8 cellular contexts compared by ENCODE assay signal in genomic region chr1:95233737-95234493, GRCh38. TPM values are rescaled to one million over a fixed set of nuclear protein-coding genes. Genes with fewer than 3 reads are reported as not detected.
DNase-seq lines count a peak whose midpoint lies in the region; ATAC-seq and TF ChIP-seq lines count a peak whose summit lies in the region.

Gene RWDD3 (plus strand): TSS chr1:95234210. CDS start chr1:95234231, 21 bp downstream.

- intact Hi-C loops in colonic mucosa (cut with DNase I), result loop anchor here (10.0 kb wide), 3 partner anchors 109 to 379 kb away; partner anchors contain the start of gene ALG14

- peaks cover 11 to 36% (median 22%) of the 10 kb centered on the region in 11 experiments; a peak in 17 of 22 replicates for H3K36me3 ChIP-seq in BLaER1 treated with 17β-estradiol and CSF1 and Interleukin-3, amounts not matched to agents 10 nM and 100 nM
- H3K36me3 ChIP-seq in colonic mucosa, result no peaks in the 10 kb centered on the region

- H3K4me3 ChIP-seq in BLaER1 treated with 17β-estradiol and CSF1 and Interleukin-3, amounts not matched to agents 10 nM and 100 nM, result peak within 1 kb of the TSS; percentile 71 to 92 (median 85)
- peak within 1 kb of the TSS; percentile 87 for H3K4me3 ChIP-seq in colonic mucosa

- H3K4me2 ChIP-seq in BLaER1 treated with 17β-estradiol and CSF1 and Interleukin-3, amounts not matched to agents 10 nM and 100 nM, result peak within 1 kb of the TSS; percentile 75 to 94 (median 82)

- TF ChIP-seq POLR2A in GM19193 (IDR thresholded peaks at IDR 0.05; ENCODE audit: extremely low read depth, insufficient read depth, insufficient read length), result peak; percentile 86

- peak; percentile 56 to 78 for DNase-seq in NCI-H524 (lab: John Stamatoyannopoulos, UW)
- DNase-seq in activated CD4-positive, alpha-beta T cell treated with anti-CD3 and anti-CD28 coated beads for 48 hours, result peak; percentile 93
- DNase-seq in colonic mucosa, result peak; percentile 94
- DNase-seq in left kidney (ENCODE audit: low read depth, low spot score), result peak; percentile 97
- DNase-seq in stimulated activated CD4-positive, alpha-beta T cell treated with anti-CD3 and anti-CD28 coated beads, Interleukin-2, amount 100 ng/mL, for 24 hours, result peak; percentile 94

- H3K4me1 ChIP-seq in BLaER1 treated with 17β-estradiol and CSF1 and Interleukin-3, amounts not matched to agents 10 nM and 100 nM, result peaks cover 4 to 17% (median 8%) of the 10 kb centered on the region in 10 experiments; a peak in 17 of 20 replicates
- H3K4me1 ChIP-seq in colonic mucosa, result no peaks in the 10 kb centered on the region

- H3K9ac ChIP-seq in BLaER1 treated with 17β-estradiol and CSF1 and Interleukin-3, amounts not matched to agents 10 nM and 100 nM, result peak within 1 kb of the TSS; percentile 90 to 96 (median 93)
- H3K9ac ChIP-seq in colonic mucosa (ENCODE audit: low read depth in 2 of 2, low read length in 2 of 2), result peak within 1 kb of the TSS; percentile 84 to 86

- peak; percentile 81 for TF ChIP-seq CTCF in colonic mucosa (IDR thresholded peaks at IDR 0.05)

- peak within 1 kb of the TSS; percentile 85 to 96 (median 91) for H3K27ac ChIP-seq in BLaER1 treated with 17β-estradiol and CSF1 and Interleukin-3, amounts not matched to agents 10 nM and 100 nM
- peak within 1 kb of the TSS; percentile 86 for H3K27ac ChIP-seq in colonic mucosa

- peaks cover 0 to 6% (median 1%) of the 10 kb centered on the region in 11 experiments; a peak in 5 of 22 replicates for H3K9me3 ChIP-seq in BLaER1 treated with 17β-estradiol and CSF1 and Interleukin-3, amounts not matched to agents 10 nM and 100 nM (replicated peaks in 1 of 11)
- no peaks in the 10 kb centered on the region for H3K9me3 ChIP-seq in colonic mucosa

- H3K27me3 ChIP-seq in BLaER1 treated with 17β-estradiol and CSF1 and Interleukin-3, amounts not matched to agents 10 nM and 100 nM, result no peaks in the 10 kb centered on the region
- no peaks in the 10 kb centered on the region for H3K27me3 ChIP-seq in colonic mucosa

- peaks cover 0 to 10% (median 0%) of the 10 kb centered on the region in 11 experiments; a peak in 2 of 22 replicates for H4K20me1 ChIP-seq in BLaER1 treated with 17β-estradiol and CSF1 and Interleukin-3, amounts not matched to agents 10 nM and 100 nM

- ATAC-seq in HG03432 (IDR thresholded peaks at IDR 0.05; ENCODE audit: unreplicated experiment), result peak; percentile 99

RNA-seq across cellular contexts. Expression of gene RWDD3, which starts in this region (rescaled TPM):
- total RNA-seq in colonic mucosa, result 10 to 100 TPM; 12.9 to 22.0 TPM

Comparison
In these comparisons a context has a peak if more than half of its experiments do, and no peak if none do; other contexts are left out.
1. Peak in every context shown above with its lines: DNase-seq, ATAC-seq, H3K4me3 ChIP-seq and H3K27ac ChIP-seq.